In genomic region chr3:125313060-125313635, GRCh38 we compare ENCODE assay signal across 14 cellular contexts.
A peak's percentile ranks its signal among the peaks of the same experiment; 100 is the strongest.
DNase-seq lines count a peak whose midpoint lies in the region; ATAC-seq and TF ChIP-seq lines count a peak whose summit lies in the region.
"Had no signal": no experiment of that assay in that cellular context is flagged by ENCODE, and none has a peak within 500 bp of the region (broad histone marks: within the 10 kb centered on the region; RNA-seq: fewer than 3 reads in every experiment).

No MANE protein-coding gene starts in this region.

- H3K27me3 ChIP-seq in BJ (ENCODE audit: control insufficient read depth, insufficient read depth, low read length) (no peaks in the 10 kb centered on the region), GM23248 (replicated peaks; ENCODE audit: insufficient read depth) (no peaks in the 10 kb centered on the region), ascending aorta (no peaks in the 10 kb centered on the region)
- H3K27me3 ChIP-seq: esophagus muscularis mucosa, spleen had no signal

- H3K9me3 Mint-ChIP-seq in activated naive CD8-positive, alpha-beta T cell treated with anti-CD3 and anti-CD28 coated beads, Interleukin-2, amount 50 U/mL, for 24 hours: no peaks in the 10 kb centered on the region

- no peaks in the 10 kb centered on the region for H4K20me1 ChIP-seq in GM23248 (ENCODE audit: insufficient read depth)

- H3K9me2 ChIP-seq in GM23248 (ENCODE audit: insufficient read depth): no peaks in the 10 kb centered on the region

- H3K9me3 ChIP-seq in GM23248 (ENCODE audit: low read depth) (no peaks in the 10 kb centered on the region), ascending aorta (no peaks in the 10 kb centered on the region)
- H3K9me3 ChIP-seq: esophagus muscularis mucosa, spleen had no signal

- DNase-seq in BJ (ENCODE audit: low read depth) (peak; percentile 38), GM23248 (peak; percentile 85), kidney tubule cell (ENCODE audit: low spot score) (peak; percentile 87), ascending aorta (ENCODE audit: low spot score in 2 of 2) (no peak)
- no peak for DNase-seq in activated naive CD8-positive, alpha-beta T cell treated with anti-CD3 and anti-CD28 coated beads, Interleukin-2, amount 50 U/mL, for 24 hours
- DNase-seq: activated CD8-positive, alpha-beta memory T cell treated with anti-CD3 and anti-CD28 coated beads for 24 hours; DMS153; islet precursor cell; NCI-H1436; spleen had no signal

- no peak overlapping the region for H3K4me3 Mint-ChIP-seq in activated naive CD8-positive, alpha-beta T cell treated with anti-CD3 and anti-CD28 coated beads, Interleukin-2, amount 50 U/mL, for 24 hours
- H3K4me3 Mint-ChIP-seq: brain had no signal

- no peak for TF ChIP-seq CTCF in BJ (IDR thresholded peaks at IDR 0.05; ENCODE audit: insufficient read depth, low read depth, low read length)
- TF ChIP-seq CTCF in ascending aorta (IDR thresholded peaks at IDR 0.05): no peak

- H3K27ac Mint-ChIP-seq in activated naive CD8-positive, alpha-beta T cell treated with anti-CD3 and anti-CD28 coated beads, Interleukin-2, amount 50 U/mL, for 24 hours: peak overlapping the region; percentile 50

- H3K79me2 ChIP-seq in GM23248 (ENCODE audit: insufficient read depth): peaks cover 83% of the 10 kb centered on the region

- H3K36me3 ChIP-seq in BJ (ENCODE audit: control insufficient read depth, insufficient read depth, low read length): peaks cover 3% of the 10 kb centered on the region; the same call in 1 of the 2 replicates
- peaks cover 38% of the 10 kb centered on the region for H3K36me3 ChIP-seq in GM23248 (ENCODE audit: low read depth)
- peaks cover 9 to 26% of the 10 kb centered on the region in 2 donors for H3K36me3 ChIP-seq in ascending aorta

- ATAC-seq in activated naive CD8-positive, alpha-beta T cell treated with anti-CD3 and anti-CD28 coated beads, Interleukin-2, amount 50 U/mL, for 24 hours: no peak
- ATAC-seq in HG02885 (IDR thresholded peaks at IDR 0.05; ENCODE audit: poor library complexity, unreplicated experiment) (no peak), GM18511 (IDR thresholded peaks at IDR 0.05; ENCODE audit: unreplicated experiment) (no peak)

- peaks cover 51% of the 10 kb centered on the region for H3K4me1 Mint-ChIP-seq in activated naive CD8-positive, alpha-beta T cell treated with anti-CD3 and anti-CD28 coated beads, Interleukin-2, amount 50 U/mL, for 24 hours

- WGBS in GM23248 (ENCODE audit: low coverage in 1 of 2, low lambda C conversion rate in 2 of 2, missing lambda C conversion rate in 2 of 2), 2 experiments: 44 to 46% methylated on average over 6 of the region's 6 CpGs

- H3K9ac ChIP-seq in GM23248: 0 out of 2 replicates have a peak overlapping the region, but pooled peaks have one; percentile 10

- H3K4me1 ChIP-seq in GM23248 (ENCODE audit: insufficient read depth): peaks cover 15% of the 10 kb centered on the region
- H3K4me1 ChIP-seq in ascending aorta: no peaks in the 10 kb centered on the region

- H3F3A ChIP-seq in GM23248 (ENCODE audit: insufficient read depth): peaks cover 35% of the 10 kb centered on the region

- in situ Hi-C loops in GM23248 (cut with MboI): no loop called here

- no peaks in the 10 kb centered on the region for H3K27me3 Mint-ChIP-seq in activated naive CD8-positive, alpha-beta T cell treated with anti-CD3 and anti-CD28 coated beads, Interleukin-2, amount 50 U/mL, for 24 hours
- H3K27me3 Mint-ChIP-seq: brain had no signal

- CTCF ChIA-PET in BJ (lab: Yijun Ruan, JAX): no interaction called here

- H3K4me3 ChIP-seq in BJ (ENCODE audit: low read depth, low read length): no peak overlapping the region
- H3K4me3 ChIP-seq in GM23248: no peak overlapping the region
- no peak overlapping the region for H3K4me3 ChIP-seq in ascending aorta
- H3K4me3 ChIP-seq: esophagus muscularis mucosa, spleen had no signal

- intact Hi-C loops in ascending aorta (cut with DNase I): no loop called here

- POLR2A ChIA-PET in BJ (lab: Charles Lee): no interaction called here

- peak overlapping the region; percentile 16 for H3K4me2 ChIP-seq in GM23248 (ENCODE audit: unreplicated experiment)

- peaks cover 47% of the 10 kb centered on the region for H3K36me3 Mint-ChIP-seq in activated naive CD8-positive, alpha-beta T cell treated with anti-CD3 and anti-CD28 coated beads, Interleukin-2, amount 50 U/mL, for 24 hours (ENCODE audit: low read depth)

- H3K27ac ChIP-seq in GM23248 (peak overlapping the region; percentile 60), ascending aorta (no peak overlapping the region)
- H3K27ac ChIP-seq: esophagus muscularis mucosa had no signal

- H2AFZ ChIP-seq in GM23248: no peak overlapping the region

Comparison
In these comparisons a context has a peak if more than half of its experiments do, and no peak if none do; other contexts are left out.
1. DNase-seq: peak in BJ (single experiment), GM23248 (single experiment) and kidney tubule cell (single experiment); none in activated naive CD8-positive, alpha-beta T cell treated with anti-CD3 and anti-CD28 coated beads, Interleukin-2, amount 50 U/mL, for 24 hours (single experiment) and ascending aorta (0 of 2).